In the genomic region with DNA sequence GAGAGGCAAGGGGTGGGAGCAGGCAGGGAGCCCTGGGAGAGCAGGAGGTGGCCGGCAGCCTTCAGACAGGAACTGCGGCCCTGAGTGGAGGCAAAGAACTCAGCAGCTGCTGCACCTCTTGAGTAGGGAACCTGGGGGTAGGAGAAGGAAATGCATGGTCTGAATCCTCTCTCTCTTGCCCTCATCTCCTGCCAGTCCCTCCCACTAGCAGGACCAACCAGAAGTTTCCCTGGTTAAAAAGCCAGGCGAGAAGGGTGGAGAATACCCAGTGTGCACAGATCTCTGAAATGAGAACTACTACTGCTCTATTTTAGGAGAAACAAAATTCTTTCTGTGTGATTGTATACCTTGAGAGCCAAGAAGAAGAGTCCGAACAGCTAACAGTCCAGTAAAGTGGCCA, we compare ENCODE assay signal across 9 cellular contexts. TPM values are rescaled to one million over a fixed set of nuclear protein-coding genes. Genes with fewer than 3 reads are reported as not detected.
A peak's percentile ranks its signal among the peaks of the same experiment; 100 is the strongest.
DNase-seq lines count a peak whose midpoint lies in the region; ATAC-seq, FAIRE-seq and TF ChIP-seq lines count a peak whose summit lies in the region.
"Had no signal": no experiment of that assay in that cellular context is flagged by ENCODE, and none has a peak within 500 bp of the region (broad histone marks: within the 10 kb centered on the region; RNA-seq: fewer than 3 reads in every experiment).

No MANE protein-coding gene starts in this region.

- FAIRE-seq in astrocyte (lab: Jason Lieb, UNC) = no peak

- H3K4me1 ChIP-seq in astrocyte (ENCODE audit: insufficient read depth, low read length) (peaks cover 27% of the 10 kb centered on the region), hepatocyte (ENCODE audit: insufficient read depth) (peaks cover 3% of the 10 kb centered on the region)

- no peak for ATAC-seq in stimulated activated effector memory CD8-positive, alpha-beta T cell treated with anti-CD3 and anti-CD28 coated beads, Interleukin-12 subunit alpha, Interleukin-12 subunit beta, amount 100 ng/mL, for 72 hours
- ATAC-seq in HG03196 (IDR thresholded peaks at IDR 0.05; ENCODE audit: unreplicated experiment) (no peak), GM21529 (IDR thresholded peaks at IDR 0.05; ENCODE audit: unreplicated experiment) (no peak)

- peaks cover 5% of the 10 kb centered on the region for H3K36me3 Mint-ChIP-seq in astrocyte (ENCODE audit: low read depth, unreplicated experiment)
- H3K36me3 Mint-ChIP-seq in stimulated activated effector memory CD8-positive, alpha-beta T cell treated with anti-CD3 and anti-CD28 coated beads, Interleukin-12 subunit alpha, Interleukin-12 subunit beta, amount 100 ng/mL, for 72 hours = peaks cover 18% of the 10 kb centered on the region

- H3K4me3 Mint-ChIP-seq in astrocyte (ENCODE audit: unreplicated experiment) = no peak overlapping the region
- H3K4me3 Mint-ChIP-seq in stimulated activated effector memory CD8-positive, alpha-beta T cell treated with anti-CD3 and anti-CD28 coated beads, Interleukin-12 subunit alpha, Interleukin-12 subunit beta, amount 100 ng/mL, for 72 hours = no peak overlapping the region

- peak overlapping the region; percentile 91 for H3K27ac ChIP-seq in astrocyte (ENCODE audit: low read depth, low read length)
- peak overlapping the region; percentile 40 for H3K27ac ChIP-seq in hepatocyte

- H3K27me3 ChIP-seq in astrocyte (ENCODE audit: insufficient read depth, low read length) = no peaks in the 10 kb centered on the region
- H3K27me3 ChIP-seq in hepatocyte = no peaks in the 10 kb centered on the region

- H3K9me3 Mint-ChIP-seq in astrocyte (ENCODE audit: unreplicated experiment) = no peaks in the 10 kb centered on the region
- H3K9me3 Mint-ChIP-seq in stimulated activated effector memory CD8-positive, alpha-beta T cell treated with anti-CD3 and anti-CD28 coated beads, Interleukin-12 subunit alpha, Interleukin-12 subunit beta, amount 100 ng/mL, for 72 hours = no peaks in the 10 kb centered on the region
- H3K9me3 Mint-ChIP-seq: IgD-negative memory B cell had no signal

- H2AFZ ChIP-seq in astrocyte (ENCODE audit: low read depth, low read length) (no peak overlapping the region), hepatocyte (no peak overlapping the region)

- H4K20me1 ChIP-seq in astrocyte (ENCODE audit: insufficient read depth, low read length) = peaks cover 7% of the 10 kb centered on the region
- H4K20me1 ChIP-seq in hepatocyte (ENCODE audit: insufficient read depth, poor library complexity, severe bottlenecking) = no peaks in the 10 kb centered on the region

- DNase-seq in HCEC 1CT = peak; percentile 60
- no peak for DNase-seq in astrocyte (ENCODE audit: low read depth)
- DNase-seq in hepatocyte (ENCODE audit: low spot score) = no peak
- no peak for DNase-seq in stimulated activated effector memory CD8-positive, alpha-beta T cell treated with anti-CD3 and anti-CD28 coated beads, Interleukin-12 subunit alpha, Interleukin-12 subunit beta, amount 100 ng/mL, for 72 hours (ENCODE audit: low spot score in 2 of 2)
- DNase-seq in NCI-H2171 treated with DMSO at 0.1 percent for 48 hours (lab: John Stamatoyannopoulos, UW) = no peak
- no peak for DNase-seq in stimulated activated CD4-positive, alpha-beta T cell treated with anti-CD3 and anti-CD28 coated beads, Interleukin-2, amount 100 ng/mL, for 48 hours

- H3K36me3 ChIP-seq in astrocyte (ENCODE audit: insufficient read depth, low read length) (no peaks in the 10 kb centered on the region), hepatocyte (replicated peaks; ENCODE audit: insufficient read depth, low read depth) (no peaks in the 10 kb centered on the region)

- H3K4me1 Mint-ChIP-seq in astrocyte (ENCODE audit: low read depth, unreplicated experiment) = peaks cover 23% of the 10 kb centered on the region
- H3K4me1 Mint-ChIP-seq in stimulated activated effector memory CD8-positive, alpha-beta T cell treated with anti-CD3 and anti-CD28 coated beads, Interleukin-12 subunit alpha, Interleukin-12 subunit beta, amount 100 ng/mL, for 72 hours = peaks cover 35% of the 10 kb centered on the region

- H3K27me3 Mint-ChIP-seq in astrocyte (ENCODE audit: low read depth, unreplicated experiment) = no peaks in the 10 kb centered on the region
- H3K27me3 Mint-ChIP-seq: IgD-negative memory B cell had no signal

- H3K79me2 ChIP-seq in astrocyte (ENCODE audit: insufficient read depth, low read length) = peaks cover 25% of the 10 kb centered on the region
- peaks cover 6% of the 10 kb centered on the region for H3K79me2 ChIP-seq in hepatocyte

- peak overlapping the region; percentile 80 for H3K9ac ChIP-seq in astrocyte (ENCODE audit: low read length)

- no peaks in the 10 kb centered on the region for H3K9me3 ChIP-seq in astrocyte (ENCODE audit: insufficient read depth, low read depth, low read length)
- no peaks in the 10 kb centered on the region for H3K9me3 ChIP-seq in hepatocyte (ENCODE audit: low read depth)

- TF ChIP-seq CTCF in astrocyte (IDR thresholded peaks at IDR 0.05; ENCODE audit: insufficient read depth, low read depth, low read length) (no peak), hepatocyte (IDR thresholded peaks at IDR 0.05; ENCODE audit: poor library complexity) (no peak)

- 80% methylated on average over 4 of the region's 4 CpGs for WGBS in hepatocyte (ENCODE audit: low lambda C conversion rate, missing lambda C conversion rate)

- H3K27ac Mint-ChIP-seq in astrocyte (ENCODE audit: unreplicated experiment) = peak overlapping the region; percentile 70
- peak overlapping the region; percentile 48 for H3K27ac Mint-ChIP-seq in stimulated activated effector memory CD8-positive, alpha-beta T cell treated with anti-CD3 and anti-CD28 coated beads, Interleukin-12 subunit alpha, Interleukin-12 subunit beta, amount 100 ng/mL, for 72 hours

- H3K9me2 ChIP-seq in hepatocyte (replicated peaks; ENCODE audit: insufficient read depth) = no peaks in the 10 kb centered on the region

- H3K4me2 ChIP-seq in astrocyte (ENCODE audit: low read length) (peak overlapping the region; percentile 65), hepatocyte (no peak overlapping the region)

- peak overlapping the region; percentile 13 for H3K4me3 ChIP-seq in astrocyte (ENCODE audit: insufficient read depth, low read depth, low read length)
- H3K4me3 ChIP-seq in hepatocyte = no peak overlapping the region

RNA-seq across cellular contexts. Expression of a gene that starts 25.4 kb away (rescaled TPM):
- 31.3 and 31.5 TPM in 2 replicates for total RNA-seq in astrocyte
- 47.6 TPM in 2 replicates for total RNA-seq in hepatocyte
- 44.9 and 54.6 TPM in 2 replicates for polyA plus RNA-seq in hepatocyte

RNA-seq across cellular contexts. Expression of a gene that starts 39.9 kb away (rescaled TPM):
- 0.23 and 0.55 TPM in 2 replicates for total RNA-seq in astrocyte
- total RNA-seq in hepatocyte = 0.28 and 0.43 TPM in 2 replicates
- polyA plus RNA-seq in hepatocyte = 0.29 and 0.36 TPM in 2 replicates

RNA-seq across cellular contexts. Expression of a gene that starts 51.1 kb away (rescaled TPM):
- total RNA-seq in astrocyte (1.5 and 2.0 TPM in 2 replicates), hepatocyte (48.6 and 57.0 TPM in 2 replicates)
- polyA plus RNA-seq in hepatocyte = 45.9 and 56.5 TPM in 2 replicates

Comparison
In these comparisons a context has a peak if more than half of its experiments do, and no peak if none do; other contexts are left out.
1. RNA of a gene that starts 51.1 kb away (total RNA-seq): 48.6 to 57.0 TPM in hepatocyte; 1.5 to 2.0 TPM in astrocyte; every median in the first group is over 10 times any median in the second.